In genomic region chr3:16912400-16913263, GRCh38 we compare ENCODE assay signal across 9 cellular contexts. TPM values are rescaled to one million over a fixed set of nuclear protein-coding genes. Genes with fewer than 3 reads are reported as not detected.
DNase-seq lines count a peak whose midpoint lies in the region; ATAC-seq and TF ChIP-seq lines count a peak whose summit lies in the region.
"Had no signal": no experiment of that assay in that cellular context is flagged by ENCODE, and none has a peak within 500 bp of the region (broad histone marks: within the 10 kb centered on the region; RNA-seq: fewer than 3 reads in every experiment).

No MANE protein-coding gene starts in this region.

- no peak overlapping the region for H3K4me3 Mint-ChIP-seq in activated naive CD4-positive, alpha-beta T cell treated with anti-CD3 and anti-CD28 coated beads for 36 hours

- no peaks in the 10 kb centered on the region for H3K27me3 ChIP-seq in sigmoid colon
- H3K27me3 ChIP-seq: body of pancreas had no signal

- ATAC-seq in HG02870 (IDR thresholded peaks at IDR 0.05; ENCODE audit: unreplicated experiment) (peak; percentile 93), Right ventricle myocardium inferior (no peak)
- ATAC-seq: body of pancreas had no signal

- DNase-seq in activated naive CD4-positive, alpha-beta T cell treated with anti-CD3 and anti-CD28 coated beads for 36 hours, result no peak
- DNase-seq in activated naive CD4-positive, alpha-beta T cell treated with Interleukin-2 at 50 U/mL for 16 hours, result no peak
- DNase-seq in NOMO-1 (lab: John Stamatoyannopoulos, UW; ENCODE audit: unreplicated experiment in 2 of 2) (peak; percentile 43 to 79), substantia nigra (lab: John Stamatoyannopoulos, UW) (no peak), H4 (ENCODE audit: low spot score) (no peak), sigmoid colon (no peak), Right ventricle myocardium inferior (ENCODE audit: missing footprints) (no peak)
- DNase-seq: body of pancreas had no signal

- TF ChIP-seq POLR2A in sigmoid colon (IDR thresholded peaks at IDR 0.05), result no peak

- WGBS in sigmoid colon, 2 donors, result 69 to 95% methylated on average over 3 of the region's 3 CpGs

- H3K4me1 ChIP-seq in sigmoid colon, result no peaks in the 10 kb centered on the region

- no peaks in the 10 kb centered on the region for H3K27me3 Mint-ChIP-seq in activated naive CD4-positive, alpha-beta T cell treated with anti-CD3 and anti-CD28 coated beads for 36 hours (ENCODE audit: low read depth)

- intact Hi-C loops in activated naive CD4-positive, alpha-beta T cell treated with anti-CD3 and anti-CD28 coated beads for 36 hours (cut with micrococcal nuclease), result loop anchor here (2.0 to 10.0 kb wide), 2 partner anchors 16 to 1642 kb away; no protein-coding TSS in a partner anchor
- intact Hi-C loops in sigmoid colon (cut with DNase I), result no loop called here
- intact Hi-C loops in Right ventricle myocardium inferior (cut with DNase I), result no loop called here

- peak overlapping the region; percentile 10 for H3K27ac ChIP-seq in substantia nigra (ENCODE audit: low read depth, low read length, poor library complexity, severe bottlenecking)
- no peak overlapping the region for H3K27ac ChIP-seq in sigmoid colon
- H3K27ac ChIP-seq: body of pancreas had no signal

- H3K36me3 ChIP-seq in sigmoid colon, result no peaks in the 10 kb centered on the region

- no peaks in the 10 kb centered on the region for H3K36me3 Mint-ChIP-seq in activated naive CD4-positive, alpha-beta T cell treated with anti-CD3 and anti-CD28 coated beads for 36 hours (ENCODE audit: low read depth)

- H3K9me3 ChIP-seq in sigmoid colon, result no peaks in the 10 kb centered on the region
- H3K9me3 ChIP-seq: body of pancreas had no signal

- peak overlapping the region; percentile 57 for H3K27ac Mint-ChIP-seq in activated naive CD4-positive, alpha-beta T cell treated with anti-CD3 and anti-CD28 coated beads for 36 hours

- no peaks in the 10 kb centered on the region for H3K9me3 Mint-ChIP-seq in activated naive CD4-positive, alpha-beta T cell treated with anti-CD3 and anti-CD28 coated beads for 36 hours

- TF ChIP-seq EP300 in sigmoid colon (IDR thresholded peaks at IDR 0.05), result no peak

- CTCF ChIA-PET in activated naive CD4-positive, alpha-beta T cell treated with anti-CD3 and anti-CD28 coated beads for 36 hours (lab: Charles Lee), result no interaction called here

- no peak for TF ChIP-seq CTCF in sigmoid colon (IDR thresholded peaks at IDR 0.05)

- peaks cover 77% of the 10 kb centered on the region for H3K4me1 Mint-ChIP-seq in activated naive CD4-positive, alpha-beta T cell treated with anti-CD3 and anti-CD28 coated beads for 36 hours (ENCODE audit: low read depth)

- no peak overlapping the region for H3K4me3 ChIP-seq in sigmoid colon
- H3K4me3 ChIP-seq: body of pancreas had no signal

RNA-seq across cellular contexts. Expression of gene PLCL2, which starts 27.9 kb away (rescaled TPM):
- total RNA-seq in activated naive CD4-positive, alpha-beta T cell treated with anti-CD3 and anti-CD28 coated beads for 36 hours, result 10 to 100 TPM; 19.9 to 20.5 TPM
- 5.8 and 5.9 TPM in 2 replicates for total RNA-seq in H4 (2014; rRNA removed; shearing (Covaris generic))
- total RNA-seq in sigmoid colon (10 to 100 TPM in 3 of 4 donors, 1 to 10 TPM in 1; 8.0 to 11.8 (median 10.8) TPM), Right ventricle myocardium inferior (72.9 TPM)
- polyA plus RNA-seq in sigmoid colon, result 10 to 100 TPM in 2 of 3 donors, 1 to 10 TPM in 1; 8.4 to 12.6 (median 12.5) TPM

Comparison
In these comparisons a context has a peak if more than half of its experiments do, and no peak if none do; other contexts are left out.
1. DNase-seq: peak in NOMO-1 (2 of 2); none in activated naive CD4-positive, alpha-beta T cell treated with anti-CD3 and anti-CD28 coated beads for 36 hours (single experiment), activated naive CD4-positive, alpha-beta T cell treated with Interleukin-2 at 50 U/mL for 16 hours (single experiment), substantia nigra (0 of 49), H4 (single experiment), sigmoid colon (single experiment) and Right ventricle myocardium inferior (single experiment).